Comparison of ENCODE assay signal across 28 cellular contexts in genomic region chr15:75799190-75799589, GRCh38.
"Had no signal": no experiment of that assay in that cellular context is flagged by ENCODE, and none has a peak within 500 bp of the region (broad histone marks: within the 10 kb centered on the region; RNA-seq: fewer than 3 reads in every experiment).

No MANE protein-coding gene starts in this region.

- H3K9me3 Mint-ChIP-seq: dendritic cell treated with granulocyte-macrophage colony-stimulating factor and Interleukin-4, amounts not matched to agents 40 ng/mL and 50 ng/mL, for 4 days; effector memory CD8-positive, alpha-beta T cell; endodermal cell had no signal

- H3K27ac Mint-ChIP-seq: dendritic cell treated with granulocyte-macrophage colony-stimulating factor and Interleukin-4, amounts not matched to agents 40 ng/mL and 50 ng/mL, for 4 days; effector memory CD8-positive, alpha-beta T cell; endodermal cell had no signal

- H3K27me3 ChIP-seq: gastrocnemius medialis had no signal

- FAIRE-seq: colon, endometrium, endothelial cell of umbilical vein, frontal cortex had no signal

- H3K4me3 ChIP-seq: colonic mucosa, coronary artery, dorsolateral prefrontal cortex, esophagus muscularis mucosa, esophagus squamous epithelium, gastrocnemius medialis, gastroesophageal sphincter, heart left ventricle, heart right ventricle had no signal

- DNase-seq: colonic mucosa; cortex of kidney; dermis blood vessel endothelial cell; dorsolateral prefrontal cortex; effector CD4-positive, alpha-beta T cell; effector CD8-positive, alpha-beta T cell; effector memory CD4-positive, alpha-beta T cell; effector memory CD8-positive, alpha-beta T cell; endodermal cell; esophagus squamous epithelium; foreskin fibroblast; foreskin keratinocyte; foreskin melanocyte; gastrocnemius medialis; glutamatergic neuron; head of caudate nucleus; heart left ventricle; heart right ventricle had no signal

- ATAC-seq: effector memory CD8-positive, alpha-beta T cell; esophagus mucosa; foreskin keratinocyte; gastrocnemius medialis; gastroesophageal sphincter; heart left ventricle; heart right ventricle had no signal

- H3K4me3 Mint-ChIP-seq: dendritic cell treated with granulocyte-macrophage colony-stimulating factor and Interleukin-4, amounts not matched to agents 40 ng/mL and 50 ng/mL, for 4 days; effector memory CD8-positive, alpha-beta T cell; endodermal cell had no signal

- H3K9me3 ChIP-seq: colonic mucosa, esophagus muscularis mucosa, esophagus squamous epithelium, gastrocnemius medialis, gastroesophageal sphincter, heart left ventricle, heart right ventricle had no signal

- H3K4me1 ChIP-seq: foreskin keratinocyte had no signal

- H3K27ac ChIP-seq: colonic mucosa, coronary artery, dorsolateral prefrontal cortex, epithelial cell of prostate, esophagus muscularis mucosa, esophagus squamous epithelium, foreskin keratinocyte, gastrocnemius medialis, gastroesophageal sphincter, heart left ventricle, heart right ventricle had no signal

- H3K36me3 ChIP-seq: colonic mucosa, esophagus muscularis mucosa, esophagus squamous epithelium, gastrocnemius medialis, gastroesophageal sphincter, heart left ventricle, heart right ventricle had no signal
